In the genomic region with DNA sequence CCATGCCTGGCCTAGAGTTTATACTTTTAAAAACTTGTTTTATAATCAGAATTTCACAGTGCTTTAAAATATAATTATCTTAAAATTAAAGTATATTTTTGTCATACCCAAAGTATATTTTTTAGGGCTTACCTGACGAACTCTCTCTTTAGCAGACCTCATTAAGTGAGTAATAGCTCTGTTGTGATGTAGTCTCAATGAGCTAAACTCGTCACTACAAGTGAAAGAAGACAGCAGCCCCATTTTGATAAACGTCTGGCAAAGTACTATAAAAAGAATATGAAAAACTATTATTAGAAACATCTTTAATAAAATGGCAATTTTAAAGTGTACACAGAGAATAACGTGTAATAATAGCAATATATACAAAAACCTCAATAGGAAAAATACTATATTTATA, we compare ENCODE assay signal across 21 cellular contexts. TPM values are rescaled to one million over a fixed set of nuclear protein-coding genes. Genes with fewer than 3 reads are reported as not detected.
DNase-seq lines count a peak whose midpoint lies in the region; ATAC-seq, FAIRE-seq and TF ChIP-seq lines count a peak whose summit lies in the region.
"Had no signal": no experiment of that assay in that cellular context is flagged by ENCODE, and none has a peak within 500 bp of the region (broad histone marks: within the 10 kb centered on the region; RNA-seq: fewer than 3 reads in every experiment).

No MANE protein-coding gene starts in this region.

- H3K4me1 ChIP-seq in heart right ventricle (peaks cover 0 to 7% (median 0%) of the 10 kb centered on the region in 9 donors), right cardiac atrium (ENCODE audit: control insufficient read depth, insufficient read depth, low read length) (no peaks in the 10 kb centered on the region), HepG2 (ENCODE audit: insufficient read depth, low read length) (peaks cover 20% of the 10 kb centered on the region), right lobe of liver (peaks cover 0 to 17% (median 0%) of the 10 kb centered on the region in 4 donors), PC-3 (ENCODE audit: insufficient read depth, low read length) (no peaks in the 10 kb centered on the region)
- H3K4me1 ChIP-seq: BLaER1 had no signal

- no peak for TF ChIP-seq RAD21 in HepG2 (CRISPR knock-in tag; IDR thresholded peaks at IDR 0.05)

- H3K79me2 ChIP-seq in HepG2 (ENCODE audit: insufficient read depth, low read length) (peaks cover 7% of the 10 kb centered on the region), PC-3 (ENCODE audit: low read length) (peaks cover 6% of the 10 kb centered on the region)

- peaks cover 7% of the 10 kb centered on the region; the same call in 1 of the 2 replicates for H4K20me1 ChIP-seq in HepG2 (ENCODE audit: insufficient read depth, low read length)
- H4K20me1 ChIP-seq in PC-3 (ENCODE audit: low read length): no peaks in the 10 kb centered on the region

- TF ChIP-seq EP300 in HepG2 (IDR thresholded peaks at IDR 0.05; ENCODE audit: low read depth in 2 of 2, low read length in 2 of 2) (no peak), HepG2 (CRISPR knock-in tag; IDR thresholded peaks at IDR 0.05; ENCODE audit: borderline replicate concordance) (no peak)

- no peak for FAIRE-seq in HepG2 (lab: Jason Lieb, UNC)
- FAIRE-seq: A204.1, GM12878, GM19239 had no signal

- TF ChIP-seq POLR2A in HepG2 (IDR thresholded peaks at IDR 0.05; ENCODE audit: insufficient read depth in 1 of 2, low read depth in 2 of 2, low read length in 2 of 2) (no peak), right lobe of liver (IDR thresholded peaks at IDR 0.05) (no peak)

- peaks cover 0 to 98% (median 45%) of the 10 kb centered on the region in 9 donors for H3K36me3 ChIP-seq in heart right ventricle
- peaks cover 18 to 46% of the 10 kb centered on the region in 2 experiments for H3K36me3 ChIP-seq in HepG2 (replicated peaks in 1 of 2; ENCODE audit: control insufficient read depth in 1 of 2, insufficient read depth in 2 of 2, low read length in 2 of 2)
- H3K36me3 ChIP-seq in right lobe of liver: peaks cover 6 to 78% (median 23%) of the 10 kb centered on the region in 4 donors
- peaks cover 22% of the 10 kb centered on the region for H3K36me3 ChIP-seq in PC-3 (ENCODE audit: low read depth, low read length)

- H3K4me2 ChIP-seq in HepG2 (ENCODE audit: low read depth, low read length): no peak overlapping the region; the same call in 1 of the 2 replicates
- H3K4me2 ChIP-seq in PC-3 (ENCODE audit: low read length): no peak overlapping the region
- H3K4me2 ChIP-seq: BLaER1, GM23338 had no signal

- H3K9me2 ChIP-seq in PC-3 (replicated peaks; ENCODE audit: low read length): no peaks in the 10 kb centered on the region

- H3K27me3 ChIP-seq in heart right ventricle (no peaks in the 10 kb centered on the region), right cardiac atrium (ENCODE audit: control insufficient read depth, insufficient read depth) (no peaks in the 10 kb centered on the region), HepG2 (ENCODE audit: control insufficient read depth in 1 of 2, insufficient read depth in 2 of 2, low read length in 2 of 2) (no peaks in the 10 kb centered on the region), right lobe of liver (no peaks in the 10 kb centered on the region), PC-3 (ENCODE audit: low read length) (no peaks in the 10 kb centered on the region)
- H3K27me3 ChIP-seq: BLaER1 had no signal

- H3K27ac ChIP-seq in heart right ventricle: peak overlapping the region in 6 of 10 donors; percentile 59 to 78 (median 73)
- no peak overlapping the region for H3K27ac ChIP-seq in right cardiac atrium (ENCODE audit: low read length)
- peak overlapping the region; percentile 74 for H3K27ac ChIP-seq in HepG2 (ENCODE audit: extremely low read length, insufficient read depth, low read length)
- no peak overlapping the region for H3K27ac ChIP-seq in right lobe of liver
- peak overlapping the region; percentile 62; the same call in 1 of the 2 replicates for H3K27ac ChIP-seq in VCaP
- no peak overlapping the region for H3K27ac ChIP-seq in PC-3 (ENCODE audit: low read length)
- H3K27ac ChIP-seq: BLaER1, C4-2B had no signal

- 0 out of 2 replicates have a peak overlapping the region, but pooled peaks have one; percentile 36 for H3K9ac ChIP-seq in HepG2 (ENCODE audit: insufficient read depth, low read depth, low read length)
- H3K9ac ChIP-seq in PC-3 (ENCODE audit: low read length): no peak overlapping the region
- H3K9ac ChIP-seq: BLaER1 had no signal

- BruUV-seq in HepG2 (replicated peaks; lab: Mats Ljungman, UMichigan) (no TSS peak), PC-3 (replicated peaks; lab: Mats Ljungman, UMichigan) (no TSS peak)

- H3K9me3 ChIP-seq in heart right ventricle (no peaks in the 10 kb centered on the region), right cardiac atrium (ENCODE audit: control insufficient read depth, low read length) (no peaks in the 10 kb centered on the region), HepG2 (ENCODE audit: low read length) (no peaks in the 10 kb centered on the region), right lobe of liver (no peaks in the 10 kb centered on the region), PC-3 (ENCODE audit: low read length) (no peaks in the 10 kb centered on the region)
- H3K9me3 ChIP-seq: BLaER1, Caco-2 had no signal

- CTCF ChIA-PET in HepG2 (lab: Yijun Ruan, JAX; ENCODE audit: low intra/inter-chr PET ratio, low total read pairs): no interaction called here
- CTCF ChIA-PET in PC-3 (lab: Charles Lee): no interaction called here

- WGBS in heart right ventricle, 2 donors: 45 to 52% methylated on average over 4 of the region's 4 CpGs
- WGBS in right cardiac atrium: 54% methylated on average over 4 of the region's 4 CpGs
- 95% methylated on average over 4 of the region's 4 CpGs for WGBS in HepG2 (ENCODE audit: low lambda C conversion rate)
- WGBS in right lobe of liver (ENCODE audit: insufficient coverage, low coverage, low lambda C conversion rate, missing lambda C conversion rate): 73% methylated on average over 4 of the region's 4 CpGs

- DNase-seq in heart right ventricle (no peak), right cardiac atrium (no peak), HepG2 (ENCODE audit: low spot score) (no peak), right lobe of liver (no peak), PC-3 (no peak)
- DNase-seq: Caco-2; CD4-positive, CD25-positive, alpha-beta regulatory T cell; CD8-positive, alpha-beta T cell; DMS153; DND-41; GDM1; H9 had no signal

- no peaks in the 10 kb centered on the region for H3F3A ChIP-seq in PC-3 (ENCODE audit: low read length, unreplicated experiment)

- intact Hi-C loops in heart right ventricle (cut with DNase I): loop anchor here in 1 of 10 donors (10.0 kb wide), 1 partner anchor 55 kb away; no protein-coding TSS in a partner anchor
- intact Hi-C loops in right cardiac atrium (cut with DNase I): no loop called here
- intact Hi-C loops in HepG2 (cut with micrococcal nuclease; ENCODE audit: unreplicated experiment): no loop called here
- intact Hi-C loops in right lobe of liver (cut with DNase I): no loop called here
- intact Hi-C loops in PC-3 (cut with micrococcal nuclease): no loop called here

- POLR2A ChIA-PET in HepG2 (lab: Yijun Ruan, JAX): no interaction called here
- POLR2A ChIA-PET in PC-3 (lab: Charles Lee; ENCODE audit: unreplicated experiment): no interaction called here

- no peak overlapping the region for H3K4me3 ChIP-seq in heart right ventricle
- H3K4me3 ChIP-seq in right cardiac atrium (ENCODE audit: low read length): no peak overlapping the region
- no peak overlapping the region for H3K4me3 ChIP-seq in HepG2 (replicated peaks in 1 of 3; ENCODE audit: insufficient read depth in 1 of 3, low read depth in 2 of 3, low read length in 3 of 3)
- no peak overlapping the region for H3K4me3 ChIP-seq in right lobe of liver
- H3K4me3 ChIP-seq in PC-3 (ENCODE audit: low read length): no peak overlapping the region
- H3K4me3 ChIP-seq: BLaER1, GM12878, GM23338 had no signal

- in situ Hi-C loops in HepG2 (cut with HindIII; ENCODE audit: extremely low pct_ligation_motif_present, low pct_unique_long_range_greater_than_20kb): no loop called here

- TF ChIP-seq CTCF in heart right ventricle (IDR thresholded peaks at IDR 0.05): no peak
- no peak for TF ChIP-seq CTCF in HepG2 (CRISPR knock-in tag; IDR thresholded peaks at IDR 0.05)
- no peak for TF ChIP-seq CTCF in right lobe of liver (IDR thresholded peaks at IDR 0.05)
- TF ChIP-seq CTCF in VCaP (conservative IDR thresholded peaks at IDR 0.05): no peak
- no peak for TF ChIP-seq CTCF in PC-3 (conservative IDR thresholded peaks at IDR 0.05; ENCODE audit: low read depth, low read length)

- ATAC-seq in heart right ventricle: peak in 3 of 8 donors; percentile 73 to 81 (median 79)
- no peak for ATAC-seq in right cardiac atrium
- no peak for ATAC-seq in HepG2
- no peak for ATAC-seq in right lobe of liver
- no peak for ATAC-seq in PC-3
- ATAC-seq: CD8-positive, alpha-beta T cell; GM12878; GM23338; HCT116 had no signal

- H2AFZ ChIP-seq in HepG2 (ENCODE audit: low read length) (no peak overlapping the region), PC-3 (ENCODE audit: low read length) (no peak overlapping the region)
- H2AFZ ChIP-seq: GM23338 had no signal

RNA-seq across cellular contexts. Expression of a gene that starts 9.2 kb away (rescaled TPM):
- total RNA-seq in heart right ventricle (10 to 100 TPM; 48.9 to 67.9 (median 55.8) TPM), right cardiac atrium (10 to 100 TPM; 45.7 to 53.9 (median 49.0) TPM), HepG2 (2016; rRNA removed; fragmentation: Illumina TruSeq; extraction: Trizol) (71.4 and 103 TPM in 2 replicates), right lobe of liver (100 to 1,000 TPM in 2 of 6 experiments, 10 to 100 TPM in 4; 69.3 to 271 (median 72.8) TPM), PC-3 (2014; rRNA removed) (239 and 325 TPM in 2 replicates)
- polyA plus RNA-seq in heart right ventricle (10 to 100 TPM; 26.0 to 26.2 TPM), right cardiac atrium (33.3 TPM), HepG2 (2011; rRNA removed) (112 and 115 TPM in 2 replicates)
- 34.6 and 40.9 TPM in 2 replicates for total RNA-seq in HepG2 (2016; cell fraction: cytosol; rRNA removed; fragmentation: Illumina TruSeq; extraction: Trizol; ENCODE audit: low read depth)
- 68.8 and 97.8 TPM in 2 replicates for total RNA-seq in HepG2 (2016; cell fraction: insoluble cytoplasmic fraction; rRNA removed; fragmentation: Illumina TruSeq; extraction: Trizol)
- 110 and 126 TPM in 2 replicates for total RNA-seq in HepG2 (2016; cell fraction: membrane; rRNA removed; fragmentation: Illumina TruSeq; extraction: Trizol)
- 55.1 and 65.4 TPM in 2 replicates for total RNA-seq in HepG2 (2016; cell fraction: nucleus; rRNA removed; fragmentation: Illumina TruSeq; extraction: Trizol)
- polyA plus RNA-seq in HepG2 (2011; cell fraction: cytosol; rRNA removed): 113 and 122 TPM in 2 replicates
- polyA plus RNA-seq in HepG2 (2011; cell fraction: nucleus; rRNA removed): 110 and 112 TPM in 2 replicates
- 80.4 and 124 TPM in 2 replicates for polyA plus RNA-seq in HepG2 (2012)
- 68.3 and 68.8 TPM in 2 replicates for polyA plus RNA-seq in HepG2 (2016; cell fraction: cytosol; fragmentation: Illumina TruSeq; extraction: Trizol; ENCODE audit: low read depth)
- 137 and 157 TPM in 2 replicates for polyA plus RNA-seq in HepG2 (2016; cell fraction: insoluble cytoplasmic fraction; fragmentation: Illumina TruSeq; extraction: Trizol; ENCODE audit: low read depth)
- 130 and 160 TPM in 2 replicates for polyA plus RNA-seq in HepG2 (2016; cell fraction: membrane; fragmentation: Illumina TruSeq; extraction: Trizol; ENCODE audit: low read depth)
- 103 and 117 TPM in 2 replicates for polyA plus RNA-seq in HepG2 (2016; cell fraction: nucleus; fragmentation: Illumina TruSeq; extraction: Trizol; ENCODE audit: insufficient read depth, low read depth)
- 67.1 and 79.8 TPM in 2 replicates for polyA minus RNA-seq in HepG2 (2011; rRNA and poly(A)+ RNA removed; ENCODE audit: low replicate concordance)
- 86.8 and 115 TPM in 2 replicates for polyA minus RNA-seq in HepG2 (2011; cell fraction: cytosol; rRNA and poly(A)+ RNA removed)
- polyA minus RNA-seq in HepG2 (2011; cell fraction: nucleus; rRNA and poly(A)+ RNA removed): 84.1 and 87.9 TPM in 2 replicates

RNA-seq across cellular contexts. Expression of a gene that starts 18.6 kb away (rescaled TPM):
- total RNA-seq in heart right ventricle: under 1 TPM in 3 of 10 donors, not detected in 7; 0.22 to 0.26 (median 0.25) TPM
- under 1 TPM in 1 of 2 donors, not detected in 1; 0.13 TPM for polyA plus RNA-seq in heart right ventricle
- not detected for total RNA-seq in right cardiac atrium
- polyA plus RNA-seq in right cardiac atrium: 0.11 TPM
- total RNA-seq in HepG2 (2016; rRNA removed; fragmentation: Illumina TruSeq; extraction: Trizol): 0.13 TPM in 1 of 2 replicates, not detected in the other
- total RNA-seq in HepG2 (2016; cell fraction: cytosol; rRNA removed; fragmentation: Illumina TruSeq; extraction: Trizol; ENCODE audit: low read depth): not detected in 2 replicates
- 0.11 TPM in 1 of 2 replicates, not detected in the other for total RNA-seq in HepG2 (2016; cell fraction: insoluble cytoplasmic fraction; rRNA removed; fragmentation: Illumina TruSeq; extraction: Trizol)
- total RNA-seq in HepG2 (2016; cell fraction: membrane; rRNA removed; fragmentation: Illumina TruSeq; extraction: Trizol): not detected in 2 replicates
- total RNA-seq in HepG2 (2016; cell fraction: nucleus; rRNA removed; fragmentation: Illumina TruSeq; extraction: Trizol): not detected in 2 replicates
- polyA plus RNA-seq in HepG2 (2011; rRNA removed): 0.24 TPM in 1 of 2 replicates, not detected in the other
- polyA plus RNA-seq in HepG2 (2011; cell fraction: cytosol; rRNA removed): 0.10 and 0.13 TPM in 2 replicates
- polyA plus RNA-seq in HepG2 (2011; cell fraction: nucleus; rRNA removed): 0.17 and 0.21 TPM in 2 replicates
- polyA plus RNA-seq in HepG2 (2012): 1.3 and 1.4 TPM in 2 replicates
- polyA plus RNA-seq in HepG2 (2016; cell fraction: cytosol; fragmentation: Illumina TruSeq; extraction: Trizol; ENCODE audit: low read depth): 0.08 and 0.14 TPM in 2 replicates
- polyA plus RNA-seq in HepG2 (2016; cell fraction: insoluble cytoplasmic fraction; fragmentation: Illumina TruSeq; extraction: Trizol; ENCODE audit: low read depth): not detected in 2 replicates
- polyA plus RNA-seq in HepG2 (2016; cell fraction: membrane; fragmentation: Illumina TruSeq; extraction: Trizol; ENCODE audit: low read depth): not detected in 2 replicates
- polyA plus RNA-seq in HepG2 (2016; cell fraction: nucleus; fragmentation: Illumina TruSeq; extraction: Trizol; ENCODE audit: insufficient read depth, low read depth): not detected in 2 replicates
- 0.65 TPM in 1 of 2 replicates, not detected in the other for polyA minus RNA-seq in HepG2 (2011; rRNA and poly(A)+ RNA removed; ENCODE audit: low replicate concordance)
- not detected in 2 replicates for polyA minus RNA-seq in HepG2 (2011; cell fraction: cytosol; rRNA and poly(A)+ RNA removed)
- polyA minus RNA-seq in HepG2 (2011; cell fraction: nucleus; rRNA and poly(A)+ RNA removed): not detected in 2 replicates
- under 1 TPM in 1 of 6 experiments, not detected in 5; 0.26 TPM for total RNA-seq in right lobe of liver
- total RNA-seq in PC-3 (2014; rRNA removed): 0.23 and 0.26 TPM in 2 replicates
- total RNA-seq: B cell; CD4-positive, CD25-positive, alpha-beta regulatory T cell; CD8-positive, alpha-beta T cell had no signal

RNA-seq across cellular contexts. Expression of a gene that starts 40.7 kb away (rescaled TPM):
- 10 to 100 TPM; 41.3 to 76.4 (median 53.8) TPM for total RNA-seq in heart right ventricle
- polyA plus RNA-seq in heart right ventricle: 10 to 100 TPM; 21.8 to 73.8 TPM
- 10 to 100 TPM; 27.9 to 35.5 (median 33.5) TPM for total RNA-seq in right cardiac atrium
- polyA plus RNA-seq in right cardiac atrium: 35.6 TPM
- 84.9 and 97.2 TPM in 2 replicates for total RNA-seq in HepG2 (2016; rRNA removed; fragmentation: Illumina TruSeq; extraction: Trizol)
- total RNA-seq in HepG2 (2016; cell fraction: cytosol; rRNA removed; fragmentation: Illumina TruSeq; extraction: Trizol; ENCODE audit: low read depth): 24.2 and 29.1 TPM in 2 replicates
- 82.6 and 109 TPM in 2 replicates for total RNA-seq in HepG2 (2016; cell fraction: insoluble cytoplasmic fraction; rRNA removed; fragmentation: Illumina TruSeq; extraction: Trizol)
- 30.1 and 33.3 TPM in 2 replicates for total RNA-seq in HepG2 (2016; cell fraction: membrane; rRNA removed; fragmentation: Illumina TruSeq; extraction: Trizol)
- total RNA-seq in HepG2 (2016; cell fraction: nucleus; rRNA removed; fragmentation: Illumina TruSeq; extraction: Trizol): 38.1 and 38.5 TPM in 2 replicates
- polyA plus RNA-seq in HepG2 (2011; rRNA removed): 38.2 and 41.0 TPM in 2 replicates
- polyA plus RNA-seq in HepG2 (2011; cell fraction: cytosol; rRNA removed): 49.9 and 54.2 TPM in 2 replicates
- polyA plus RNA-seq in HepG2 (2011; cell fraction: nucleus; rRNA removed): 18.4 and 23.0 TPM in 2 replicates
- polyA plus RNA-seq in HepG2 (2012): 27.3 and 34.0 TPM in 2 replicates
- 20.2 and 21.5 TPM in 2 replicates for polyA plus RNA-seq in HepG2 (2016; cell fraction: cytosol; fragmentation: Illumina TruSeq; extraction: Trizol; ENCODE audit: low read depth)
- 98.6 and 104 TPM in 2 replicates for polyA plus RNA-seq in HepG2 (2016; cell fraction: insoluble cytoplasmic fraction; fragmentation: Illumina TruSeq; extraction: Trizol; ENCODE audit: low read depth)
- polyA plus RNA-seq in HepG2 (2016; cell fraction: membrane; fragmentation: Illumina TruSeq; extraction: Trizol; ENCODE audit: low read depth): 25.0 and 28.0 TPM in 2 replicates
- 53.2 and 62.7 TPM in 2 replicates for polyA plus RNA-seq in HepG2 (2016; cell fraction: nucleus; fragmentation: Illumina TruSeq; extraction: Trizol; ENCODE audit: insufficient read depth, low read depth)
- polyA minus RNA-seq in HepG2 (2011; rRNA and poly(A)+ RNA removed; ENCODE audit: low replicate concordance): 73.9 and 128 TPM in 2 replicates
- polyA minus RNA-seq in HepG2 (2011; cell fraction: cytosol; rRNA and poly(A)+ RNA removed): 30.2 and 32.8 TPM in 2 replicates
- 25.9 and 34.8 TPM in 2 replicates for polyA minus RNA-seq in HepG2 (2011; cell fraction: nucleus; rRNA and poly(A)+ RNA removed)
- total RNA-seq in right lobe of liver: 10 to 100 TPM; 20.2 to 53.6 (median 24.6) TPM
- 62.3 and 68.4 TPM in 2 replicates for total RNA-seq in PC-3 (2014; rRNA removed)

RNA-seq across cellular contexts. Expression of a gene that starts 40.9 kb away (rescaled TPM):
- total RNA-seq in heart right ventricle (1 to 10 TPM; 5.1 to 8.9 (median 6.7) TPM), right cardiac atrium (1 to 10 TPM; 6.4 to 8.2 (median 6.6) TPM), HepG2 (2016; rRNA removed; fragmentation: Illumina TruSeq; extraction: Trizol) (11.4 and 13.9 TPM in 2 replicates), right lobe of liver (1 to 10 TPM; 3.9 to 6.8 (median 5.8) TPM), PC-3 (2014; rRNA removed) (14.3 and 16.2 TPM in 2 replicates)
- polyA plus RNA-seq in heart right ventricle (1 to 10 TPM; 2.9 to 3.0 TPM), right cardiac atrium (3.1 TPM), HepG2 (2011; rRNA removed) (6.2 and 6.3 TPM in 2 replicates)
- 6.5 and 6.8 TPM in 2 replicates for total RNA-seq in HepG2 (2016; cell fraction: cytosol; rRNA removed; fragmentation: Illumina TruSeq; extraction: Trizol; ENCODE audit: low read depth)
- 11.7 and 13.5 TPM in 2 replicates for total RNA-seq in HepG2 (2016; cell fraction: insoluble cytoplasmic fraction; rRNA removed; fragmentation: Illumina TruSeq; extraction: Trizol)
- 8.2 and 8.9 TPM in 2 replicates for total RNA-seq in HepG2 (2016; cell fraction: membrane; rRNA removed; fragmentation: Illumina TruSeq; extraction: Trizol)
- total RNA-seq in HepG2 (2016; cell fraction: nucleus; rRNA removed; fragmentation: Illumina TruSeq; extraction: Trizol): 11.2 and 11.7 TPM in 2 replicates
- 3.6 and 3.9 TPM in 2 replicates for polyA plus RNA-seq in HepG2 (2011; cell fraction: cytosol; rRNA removed)
- 6.3 and 8.2 TPM in 2 replicates for polyA plus RNA-seq in HepG2 (2011; cell fraction: nucleus; rRNA removed)
- 5.1 and 5.9 TPM in 2 replicates for polyA plus RNA-seq in HepG2 (2012)
- 0.99 and 1.1 TPM in 2 replicates for polyA plus RNA-seq in HepG2 (2016; cell fraction: cytosol; fragmentation: Illumina TruSeq; extraction: Trizol; ENCODE audit: low read depth)
- 8.6 and 8.7 TPM in 2 replicates for polyA plus RNA-seq in HepG2 (2016; cell fraction: insoluble cytoplasmic fraction; fragmentation: Illumina TruSeq; extraction: Trizol; ENCODE audit: low read depth)
- 2.1 and 2.5 TPM in 2 replicates for polyA plus RNA-seq in HepG2 (2016; cell fraction: membrane; fragmentation: Illumina TruSeq; extraction: Trizol; ENCODE audit: low read depth)
- polyA plus RNA-seq in HepG2 (2016; cell fraction: nucleus; fragmentation: Illumina TruSeq; extraction: Trizol; ENCODE audit: insufficient read depth, low read depth): 12.2 and 13.2 TPM in 2 replicates
- polyA minus RNA-seq in HepG2 (2011; rRNA and poly(A)+ RNA removed; ENCODE audit: low replicate concordance): 6.1 and 20.2 TPM in 2 replicates
- polyA minus RNA-seq in HepG2 (2011; cell fraction: cytosol; rRNA and poly(A)+ RNA removed): 4.1 and 6.0 TPM in 2 replicates
- 8.9 and 12.2 TPM in 2 replicates for polyA minus RNA-seq in HepG2 (2011; cell fraction: nucleus; rRNA and poly(A)+ RNA removed)

RNA-seq across cellular contexts. Expression of a gene that starts 55.0 kb away (rescaled TPM):
- total RNA-seq in heart right ventricle: 1 to 10 TPM; 3.9 to 6.4 (median 5.1) TPM
- polyA plus RNA-seq in heart right ventricle: 1 to 10 TPM; 2.4 to 3.0 TPM
- 1 to 10 TPM; 4.5 to 6.8 (median 5.4) TPM for total RNA-seq in right cardiac atrium
- 2.2 TPM for polyA plus RNA-seq in right cardiac atrium
- 2.7 and 3.2 TPM in 2 replicates for total RNA-seq in HepG2 (2016; rRNA removed; fragmentation: Illumina TruSeq; extraction: Trizol)
- total RNA-seq in HepG2 (2016; cell fraction: cytosol; rRNA removed; fragmentation: Illumina TruSeq; extraction: Trizol; ENCODE audit: low read depth): 6.3 and 7.0 TPM in 2 replicates
- 2.7 and 3.2 TPM in 2 replicates for total RNA-seq in HepG2 (2016; cell fraction: insoluble cytoplasmic fraction; rRNA removed; fragmentation: Illumina TruSeq; extraction: Trizol)
- total RNA-seq in HepG2 (2016; cell fraction: membrane; rRNA removed; fragmentation: Illumina TruSeq; extraction: Trizol): 3.6 and 4.2 TPM in 2 replicates
- total RNA-seq in HepG2 (2016; cell fraction: nucleus; rRNA removed; fragmentation: Illumina TruSeq; extraction: Trizol): 3.1 and 3.8 TPM in 2 replicates
- polyA plus RNA-seq in HepG2 (2011; rRNA removed): 3.3 and 3.4 TPM in 2 replicates
- polyA plus RNA-seq in HepG2 (2011; cell fraction: cytosol; rRNA removed): 1.8 and 2.1 TPM in 2 replicates
- 5.7 TPM in 2 replicates for polyA plus RNA-seq in HepG2 (2011; cell fraction: nucleus; rRNA removed)
- polyA plus RNA-seq in HepG2 (2012): 4.3 and 4.9 TPM in 2 replicates
- polyA plus RNA-seq in HepG2 (2016; cell fraction: cytosol; fragmentation: Illumina TruSeq; extraction: Trizol; ENCODE audit: low read depth): 2.5 and 2.8 TPM in 2 replicates
- polyA plus RNA-seq in HepG2 (2016; cell fraction: insoluble cytoplasmic fraction; fragmentation: Illumina TruSeq; extraction: Trizol; ENCODE audit: low read depth): 4.0 and 5.0 TPM in 2 replicates
- polyA plus RNA-seq in HepG2 (2016; cell fraction: membrane; fragmentation: Illumina TruSeq; extraction: Trizol; ENCODE audit: low read depth): 2.8 and 3.1 TPM in 2 replicates
- polyA plus RNA-seq in HepG2 (2016; cell fraction: nucleus; fragmentation: Illumina TruSeq; extraction: Trizol; ENCODE audit: insufficient read depth, low read depth): 7.6 and 7.9 TPM in 2 replicates
- 7.2 and 11.6 TPM in 2 replicates for polyA minus RNA-seq in HepG2 (2011; rRNA and poly(A)+ RNA removed; ENCODE audit: low replicate concordance)
- polyA minus RNA-seq in HepG2 (2011; cell fraction: cytosol; rRNA and poly(A)+ RNA removed): 3.3 and 3.6 TPM in 2 replicates
- polyA minus RNA-seq in HepG2 (2011; cell fraction: nucleus; rRNA and poly(A)+ RNA removed): 6.6 and 9.8 TPM in 2 replicates
- 1 to 10 TPM; 3.1 to 4.5 (median 4.2) TPM for total RNA-seq in right lobe of liver
- 3.9 and 5.6 TPM in 2 replicates for total RNA-seq in PC-3 (2014; rRNA removed)

Comparison
In these comparisons a context has a peak if more than half of its experiments do, and no peak if none do; other contexts are left out.
1. H3K27ac ChIP-seq: peak in heart right ventricle (6 of 10), HepG2 (single experiment) and VCaP (single experiment); none in right cardiac atrium (single experiment), right lobe of liver (0 of 3) and PC-3 (single experiment).